9 cellular contexts compared by ENCODE assay signal in genomic region chr17:31491794-31492171, GRCh38.
DNase-seq lines count a peak whose midpoint lies in the region; ATAC-seq, FAIRE-seq and TF ChIP-seq lines count a peak whose summit lies in the region.
"Had no signal": no experiment of that assay in that cellular context is flagged by ENCODE, and none has a peak within 500 bp of the region (broad histone marks: within the 10 kb centered on the region; RNA-seq: fewer than 3 reads in every experiment).

No MANE protein-coding gene starts in this region.

- H3K9me3 Mint-ChIP-seq in activated CD4-positive, alpha-beta T cell treated with anti-CD3 and anti-CD28 coated beads, Interleukin-2, amount 10 ng/mL, durations not matched to agents 24 days and 14 days: no peaks in the 10 kb centered on the region
- no peaks in the 10 kb centered on the region for H3K9me3 Mint-ChIP-seq in stimulated activated effector memory CD8-positive, alpha-beta T cell treated with anti-CD3 and anti-CD28 coated beads, Interleukin-12 subunit alpha, Interleukin-12 subunit beta, amount 100 ng/mL, for 72 hours
- H3K9me3 Mint-ChIP-seq: mesothelial cell of epicardium had no signal

- TF ChIP-seq POLR2A in H1 (IDR thresholded peaks at IDR 0.05; ENCODE audit: control extremely low read depth in 1 of 2, low read depth in 2 of 2, low read length in 2 of 2): no peak

- CTCF ChIA-PET in OCI-LY7 (lab: Charles Lee; ENCODE audit: unreplicated experiment) (no interaction called here), H1 (lab: Charles Lee; ENCODE audit: partially characterized antibody) (interaction anchor here (1.0 to 2.0 kb wide), 3 partner anchors 26 to 43 kb away, joined by 3 to 4 read pairs (median 3); no protein-coding TSS in a partner anchor)

- peak overlapping the region in 2 of 4 experiments; percentile 13 to 24; a peak in 1 of 7 replicates for H3K9ac ChIP-seq in H1 (replicated peaks in 1 of 4; ENCODE audit: extremely low read depth in 1 of 4, low read depth in 3 of 4, low read length in 3 of 4)
- H3K9ac ChIP-seq in mesenchymal stem cell (ENCODE audit: low read length): no peak overlapping the region

- H3K9me3 ChIP-seq in OCI-LY7 (ENCODE audit: low read length) (no peaks in the 10 kb centered on the region), H1 (ENCODE audit: insufficient read depth in 2 of 2, low read depth in 1 of 2, low read length in 1 of 2) (no peaks in the 10 kb centered on the region), mesenchymal stem cell (ENCODE audit: control insufficient read depth, low read length) (no peaks in the 10 kb centered on the region)

- TF ChIP-seq RAD21 in H1 (IDR thresholded peaks at IDR 0.05 in 1 of 2, conservative IDR thresholded peaks at IDR 0.05 in 1 of 2; ENCODE audit: low read depth in 2 of 2, low read length in 2 of 2): no peak

- H3K79me2 ChIP-seq in OCI-LY7 (ENCODE audit: insufficient read depth, low read depth, low read length) (no peaks in the 10 kb centered on the region), H1 (ENCODE audit: control insufficient read depth in 1 of 2, insufficient read depth in 2 of 2, low read length in 2 of 2) (peaks cover 0 to 64% of the 10 kb centered on the region in 2 experiments; a peak in 2 of 4 replicates)

- POLR2A ChIA-PET in OCI-LY7 (lab: Charles Lee): interaction anchor here (1.3 kb wide), 1 partner anchor 24 kb away, joined by 3 read pairs; no protein-coding TSS in a partner anchor
- POLR2A ChIA-PET in H1 (lab: Charles Lee; ENCODE audit: partially characterized antibody): interaction anchor here (0.7 to 1.2 kb wide), 3 partner anchors 9 to 32 kb away, joined by 3 read pairs; no protein-coding TSS in a partner anchor

- H3K79me1 ChIP-seq in H1 (ENCODE audit: low read depth, low read length) (peaks cover 18% of the 10 kb centered on the region; the same call in 1 of the 2 replicates), mesenchymal stem cell (replicated peaks; ENCODE audit: low read length, poor library complexity, severe bottlenecking) (no peaks in the 10 kb centered on the region)

- no peak for TF ChIP-seq CTCF in OCI-LY7 (conservative IDR thresholded peaks at IDR 0.05; ENCODE audit: low read length)
- no peak for TF ChIP-seq CTCF in H1 (IDR thresholded peaks at IDR 0.05; ENCODE audit: control extremely low read depth in 1 of 3, insufficient read depth in 1 of 3, low read depth in 1 of 3, low read length in 3 of 3)

- H2AK5ac ChIP-seq in H1 (ENCODE audit: low read depth, low read length): peak overlapping the region; percentile 30; the same call in 1 of the 2 replicates
- H2AK5ac ChIP-seq in mesenchymal stem cell (ENCODE audit: low read length, severe bottlenecking): no peak overlapping the region

- H3K4me3 Mint-ChIP-seq in activated CD4-positive, alpha-beta T cell treated with anti-CD3 and anti-CD28 coated beads, Interleukin-2, amount 10 ng/mL, durations not matched to agents 24 days and 14 days: peak overlapping the region; percentile 10
- H3K4me3 Mint-ChIP-seq in stimulated activated effector memory CD8-positive, alpha-beta T cell treated with anti-CD3 and anti-CD28 coated beads, Interleukin-12 subunit alpha, Interleukin-12 subunit beta, amount 100 ng/mL, for 72 hours: peak overlapping the region; percentile 86
- H3K4me3 Mint-ChIP-seq: mesothelial cell of epicardium had no signal

- peaks cover 7% of the 10 kb centered on the region; the same call in 1 of the 2 replicates for H4K20me1 ChIP-seq in OCI-LY7 (ENCODE audit: insufficient read depth, low read length)
- H4K20me1 ChIP-seq in H1 (replicated peaks in 1 of 2; ENCODE audit: control insufficient read depth in 1 of 2, insufficient read depth in 2 of 2, low read length in 2 of 2): peaks cover 2 to 30% of the 10 kb centered on the region in 2 experiments

- H3K4me3 ChIP-seq in OCI-LY7 (ENCODE audit: low read depth, low read length, poor library complexity, severe bottlenecking) (peak overlapping the region; percentile 22), H1 (ENCODE audit: extremely low read depth in 1 of 4, insufficient read depth in 2 of 4, low read depth in 3 of 4, low read length in 4 of 4) (no peak overlapping the region), mesenchymal stem cell (ENCODE audit: insufficient read depth in 1 of 2, low read depth in 1 of 2, low read length in 2 of 2) (no peak overlapping the region)

- H3K27me3 Mint-ChIP-seq in activated CD4-positive, alpha-beta T cell treated with anti-CD3 and anti-CD28 coated beads, Interleukin-2, amount 10 ng/mL, durations not matched to agents 24 days and 14 days: no peaks in the 10 kb centered on the region

- H3K23ac ChIP-seq in H1 (ENCODE audit: insufficient read length) (no peak overlapping the region), mesenchymal stem cell (ENCODE audit: low read length in 2 of 2) (no peak overlapping the region)

- peak overlapping the region; percentile 48; the same call in 1 of the 2 replicates for H2BK5ac ChIP-seq in H1 (ENCODE audit: low read depth, low read length)
- H2BK5ac ChIP-seq in mesenchymal stem cell (ENCODE audit: low read depth, low read length, poor library complexity, severe bottlenecking): no peak overlapping the region

- H3K27ac ChIP-seq in OCI-LY7 (ENCODE audit: low read depth, low read length, poor library complexity, severe bottlenecking) (peak overlapping the region; percentile 16), H1 (ENCODE audit: low read depth, low read length) (no peak overlapping the region), mesenchymal stem cell (ENCODE audit: low read length, poor library complexity, severe bottlenecking) (no peak overlapping the region)

- TF ChIP-seq EP300 in H1 (IDR thresholded peaks at IDR 0.05; ENCODE audit: borderline replicate concordance in 1 of 2, low read depth in 2 of 2, low read length in 2 of 2): no peak

- ATAC-seq in stimulated activated effector memory CD8-positive, alpha-beta T cell treated with anti-CD3 and anti-CD28 coated beads, Interleukin-12 subunit alpha, Interleukin-12 subunit beta, amount 100 ng/mL, for 72 hours: no peak

- no peak overlapping the region for H3K56ac ChIP-seq in H1 (replicated peaks; ENCODE audit: insufficient read length, low read depth, low read length)

- no TSS peak for BruUV-seq in OCI-LY7 (replicated peaks; lab: Mats Ljungman, UMichigan)

- H3K9me2 ChIP-seq in OCI-LY7 (ENCODE audit: insufficient read depth, low read length): no peaks in the 10 kb centered on the region

- H4K91ac ChIP-seq in H1 (replicated peaks; ENCODE audit: insufficient read length, low read length) (peak overlapping the region; percentile 0), mesenchymal stem cell (ENCODE audit: low read length) (no peak overlapping the region)

- H3K4me1 Mint-ChIP-seq in activated CD4-positive, alpha-beta T cell treated with anti-CD3 and anti-CD28 coated beads, Interleukin-2, amount 10 ng/mL, durations not matched to agents 24 days and 14 days: peaks cover 65% of the 10 kb centered on the region
- H3K4me1 Mint-ChIP-seq in stimulated activated effector memory CD8-positive, alpha-beta T cell treated with anti-CD3 and anti-CD28 coated beads, Interleukin-12 subunit alpha, Interleukin-12 subunit beta, amount 100 ng/mL, for 72 hours: peaks cover 89% of the 10 kb centered on the region

- peaks cover 0 to 5% (median 2%) of the 10 kb centered on the region in 4 experiments; a peak in 1 of 7 replicates for H3K27me3 ChIP-seq in H1 (replicated peaks in 1 of 4; ENCODE audit: control insufficient read depth in 3 of 4, extremely low read depth in 1 of 4, insufficient read depth in 3 of 4, low read length in 3 of 4)
- peaks cover 75 to 86% of the 10 kb centered on the region in 2 experiments for H3K27me3 ChIP-seq in mesenchymal stem cell (ENCODE audit: control insufficient read depth in 1 of 2, insufficient read depth in 1 of 2, low read length in 2 of 2)

- H2BK20ac ChIP-seq in H1 (ENCODE audit: low read length): no peak overlapping the region

- H3K23me2 ChIP-seq in H1 (ENCODE audit: low read depth, low read length): peaks cover 17% of the 10 kb centered on the region; the same call in 1 of the 2 replicates

- H3K36me3 ChIP-seq in OCI-LY7 (ENCODE audit: insufficient read depth, low read length) (no peaks in the 10 kb centered on the region), H1 (ENCODE audit: control insufficient read depth in 2 of 4, insufficient read depth in 4 of 4, low read length in 3 of 4) (no peaks in the 10 kb centered on the region), mesenchymal stem cell (ENCODE audit: control insufficient read depth in 1 of 2, insufficient read depth in 2 of 2, low read depth in 1 of 2, low read length in 2 of 2) (no peaks in the 10 kb centered on the region)

- H3K18ac ChIP-seq in H1 (ENCODE audit: extremely low read depth, low read length) (no peak overlapping the region), mesenchymal stem cell (ENCODE audit: low read depth in 1 of 2, low read length in 2 of 2) (no peak overlapping the region)

- H3K14ac ChIP-seq in H1 (ENCODE audit: insufficient read length): no peak overlapping the region
- H3K14ac ChIP-seq in mesenchymal stem cell (ENCODE audit: low read length in 2 of 2): no peak overlapping the region

- H2AFZ ChIP-seq in OCI-LY7 (ENCODE audit: low read length): no peak overlapping the region
- H2AFZ ChIP-seq in H1 (ENCODE audit: low read length): no peak overlapping the region
- no peak overlapping the region for H2AFZ ChIP-seq in mesenchymal stem cell (ENCODE audit: low read depth, low read length)

- H3K4ac ChIP-seq in H1 (replicated peaks; ENCODE audit: insufficient read length, low read depth, low read length) (no peak overlapping the region), mesenchymal stem cell (ENCODE audit: low read depth in 1 of 2, low read length in 2 of 2) (no peak overlapping the region)

- no peak overlapping the region for H4K5ac ChIP-seq in H1 (ENCODE audit: insufficient read length, low read depth, low read length)

- H3K4me2 ChIP-seq in OCI-LY7 (ENCODE audit: low read length): peak overlapping the region; percentile 82
- no peak overlapping the region for H3K4me2 ChIP-seq in H1 (ENCODE audit: insufficient read depth in 1 of 2, low read depth in 2 of 2, low read length in 2 of 2)
- no peak overlapping the region for H3K4me2 ChIP-seq in mesenchymal stem cell (ENCODE audit: low read length, poor library complexity, severe bottlenecking)

- H2BK12ac ChIP-seq in H1 (ENCODE audit: low read depth, low read length): 0 out of 2 replicates have a peak overlapping the region, but pooled peaks have one; percentile 11
- no peak overlapping the region for H2BK12ac ChIP-seq in mesenchymal stem cell (ENCODE audit: low read length in 2 of 2)

- peaks cover 6% of the 10 kb centered on the region for H3K36me3 Mint-ChIP-seq in activated CD4-positive, alpha-beta T cell treated with anti-CD3 and anti-CD28 coated beads, Interleukin-2, amount 10 ng/mL, durations not matched to agents 24 days and 14 days (ENCODE audit: low read depth)
- peaks cover 10% of the 10 kb centered on the region for H3K36me3 Mint-ChIP-seq in stimulated activated effector memory CD8-positive, alpha-beta T cell treated with anti-CD3 and anti-CD28 coated beads, Interleukin-12 subunit alpha, Interleukin-12 subunit beta, amount 100 ng/mL, for 72 hours
- H3K36me3 Mint-ChIP-seq: mesothelial cell of epicardium had no signal

- H2BK120ac ChIP-seq in H1 (replicated peaks; ENCODE audit: low read depth, low read length): no peak overlapping the region
- no peak overlapping the region for H2BK120ac ChIP-seq in mesenchymal stem cell (ENCODE audit: low read depth, low read length)

- intact Hi-C loops in activated CD4-positive, alpha-beta T cell treated with anti-CD3 and anti-CD28 coated beads, Interleukin-2, amount 10 ng/mL, durations not matched to agents 24 days and 14 days (cut with micrococcal nuclease): loop anchor here (5.0 kb wide), 1 partner anchor 179 kb away; the partner anchor contains the start of gene EVI2B
- intact Hi-C loops in OCI-LY7 (cut with micrococcal nuclease; ENCODE audit: unreplicated experiment): no loop called here

- FAIRE-seq in H1 (lab: Jason Lieb, UNC): no peak

- no peak for DNase-seq in activated CD4-positive, alpha-beta T cell treated with anti-CD3 and anti-CD28 coated beads, Interleukin-2, amount 10 ng/mL, durations not matched to agents 24 days and 14 days
- DNase-seq in activated CD4-positive, alpha-beta T cell treated with anti-CD3 and anti-CD28 coated beads for 4 hours: no peak
- DNase-seq in OCI-LY7 (ENCODE audit: low spot score) (peak; percentile 33), H1 (ENCODE audit: low read depth in 1 of 2, low spot score in 2 of 2) (no peak), mesenchymal stem cell (no peak), NCI-H2081 treated with DMSO at 0.1 percent for 48 hours (lab: John Stamatoyannopoulos, UW) (no peak), NK-92 (lab: John Stamatoyannopoulos, UW; ENCODE audit: unreplicated experiment) (no peak)
- no peak for DNase-seq in stimulated activated effector memory CD8-positive, alpha-beta T cell treated with anti-CD3 and anti-CD28 coated beads, Interleukin-12 subunit alpha, Interleukin-12 subunit beta, amount 100 ng/mL, for 72 hours (ENCODE audit: low spot score in 2 of 2)

- H2BK15ac ChIP-seq in H1 (ENCODE audit: low read length): no peak overlapping the region
- no peak overlapping the region for H2BK15ac ChIP-seq in mesenchymal stem cell (ENCODE audit: low read depth, poor library complexity, severe bottlenecking)

- H4K8ac ChIP-seq in H1 (ENCODE audit: extremely low read depth, insufficient read depth, low read length) (peak overlapping the region; percentile 22; the same call in 1 of the 2 replicates), mesenchymal stem cell (ENCODE audit: low read length) (no peak overlapping the region)

- H3K27ac Mint-ChIP-seq in activated CD4-positive, alpha-beta T cell treated with anti-CD3 and anti-CD28 coated beads, Interleukin-2, amount 10 ng/mL, durations not matched to agents 24 days and 14 days: peak overlapping the region; percentile 71
- peak overlapping the region; percentile 97 for H3K27ac Mint-ChIP-seq in stimulated activated effector memory CD8-positive, alpha-beta T cell treated with anti-CD3 and anti-CD28 coated beads, Interleukin-12 subunit alpha, Interleukin-12 subunit beta, amount 100 ng/mL, for 72 hours
- H3K27ac Mint-ChIP-seq: mesothelial cell of epicardium had no signal

- 92% methylated on average over 10 of the region's 13 CpGs; no CpG with 5 or more reads in 1 of the 2 experiments for WGBS in H1 (ENCODE audit: extremely low coverage in 1 of 2, insufficient coverage in 1 of 2, insufficient read length in 1 of 2, insufficient replicate concordance in 2 of 2, low coverage in 1 of 2, low lambda C conversion rate in 2 of 2, missing lambda C conversion rate in 1 of 2), 2 experiments
- WGBS in mesenchymal stem cell: 71% methylated on average over 13 of the region's 13 CpGs

- H3K4me1 ChIP-seq in OCI-LY7 (ENCODE audit: insufficient read depth, low read length, poor library complexity, severe bottlenecking) (peaks cover 83% of the 10 kb centered on the region), H1 (replicated peaks in 1 of 4; ENCODE audit: control insufficient read depth in 3 of 4, insufficient read depth in 4 of 4, low read length in 3 of 4) (peaks cover 7 to 48% (median 28%) of the 10 kb centered on the region in 4 experiments), mesenchymal stem cell (ENCODE audit: control insufficient read depth, insufficient read depth, low read depth, low read length) (peaks cover 13% of the 10 kb centered on the region)
